Comparison of ENCODE assay signal across 1 cellular context in genomic region chr9:120940573-120940972, GRCh38.
TF ChIP-seq lines count a peak whose summit lies in the region.

No MANE protein-coding gene starts in this region.

TF ChIP-seq in IMR-90, 13 proteins besides CTCF, POLR2A, EP300 and RAD21:
- TF ChIP-seq BHLHE40 (IDR thresholded peaks at IDR 0.05; ENCODE audit: low read depth, low read length) = no peak
- TF ChIP-seq RFX5 (IDR thresholded peaks at IDR 0.05; ENCODE audit: low read depth, low read length) = no peak
- TF ChIP-seq, protein P1, sequence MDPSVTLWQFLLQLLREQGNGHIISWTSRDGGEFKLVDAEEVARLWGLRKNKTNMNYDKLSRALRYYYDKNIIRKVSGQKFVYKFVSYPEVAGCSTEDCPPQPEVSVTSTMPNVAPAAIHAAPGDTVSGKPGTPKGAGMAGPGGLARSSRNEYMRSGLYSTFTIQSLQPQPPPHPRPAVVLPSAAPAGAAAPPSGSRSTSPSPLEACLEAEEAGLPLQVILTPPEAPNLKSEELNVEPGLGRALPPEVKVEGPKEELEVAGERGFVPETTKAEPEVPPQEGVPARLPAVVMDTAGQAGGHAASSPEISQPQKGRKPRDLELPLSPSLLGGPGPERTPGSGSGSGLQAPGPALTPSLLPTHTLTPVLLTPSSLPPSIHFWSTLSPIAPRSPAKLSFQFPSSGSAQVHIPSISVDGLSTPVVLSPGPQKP (IDR thresholded peaks at IDR 0.05; ENCODE audit: borderline replicate concordance, low read depth, low read length) = no peak
